Comparison of ENCODE assay signal across 12 cellular contexts in the genomic region with DNA sequence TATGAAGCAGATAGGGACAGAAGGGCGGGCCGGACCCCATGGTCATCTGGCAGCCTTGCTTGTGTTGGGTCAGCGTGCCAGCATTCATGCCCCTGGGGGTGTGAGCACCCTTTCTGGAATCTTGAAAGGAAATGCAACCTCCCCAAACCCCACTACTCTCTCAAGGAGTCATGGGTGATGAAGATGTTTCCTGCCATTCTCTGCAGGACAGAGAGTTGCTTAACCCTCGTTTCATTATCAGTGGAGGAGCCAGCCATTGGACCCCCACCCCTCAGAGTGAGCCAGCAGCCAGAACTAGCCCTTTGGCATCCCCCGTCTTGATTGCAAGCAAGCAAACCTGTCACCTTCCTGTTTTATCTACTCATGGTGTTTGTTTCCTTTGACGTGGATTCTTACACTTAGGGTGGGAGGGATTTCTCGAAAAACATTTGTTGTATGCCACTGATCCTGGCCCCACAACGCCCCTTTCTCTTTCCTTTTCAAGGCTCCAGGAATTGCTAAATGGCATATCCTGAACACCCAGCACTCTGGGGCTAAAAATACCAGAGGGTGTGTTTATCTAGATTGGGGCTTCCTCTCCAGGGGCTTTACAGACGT.
DNase-seq lines count a peak whose midpoint lies in the region; ATAC-seq and TF ChIP-seq lines count a peak whose summit lies in the region.
"Had no signal": no experiment of that assay in that cellular context is flagged by ENCODE, and none has a peak within 500 bp of the region (broad histone marks: within the 10 kb centered on the region; RNA-seq: fewer than 3 reads in every experiment).

No MANE protein-coding gene starts in this region.

- H3K9me3 ChIP-seq in right atrium auricular region (no peaks in the 10 kb centered on the region), subcutaneous abdominal adipose tissue (ENCODE audit: control insufficient read depth in 5 of 5, low read length in 5 of 5) (no peaks in the 10 kb centered on the region)

- no peak for TF ChIP-seq CTCF in right atrium auricular region (IDR thresholded peaks at IDR 0.05)

- H3K4me3 Mint-ChIP-seq in activated naive CD4-positive, alpha-beta T cell treated with anti-CD3 and anti-CD28 coated beads, Interleukin-2, amount 10 ng/mL, durations not matched to agents 7 days and 5 days: peak overlapping the region; percentile 14
- peak overlapping the region; percentile 45 for H3K4me3 Mint-ChIP-seq in activated T-helper 1 cell treated with anti-CD3 and anti-CD28 coated beads, Interleukin-12 subunit alpha, Interleukin-12 subunit beta, Interleukin-2, Interleukin-4 antibody, amounts not matched to agents 30 ng/mL and 10 ng/mL and 1 ng/mL, durations not matched to agents 14 hours and 24 hours and 36 hours

- H3K9me3 Mint-ChIP-seq in activated naive CD4-positive, alpha-beta T cell treated with anti-CD3 and anti-CD28 coated beads, Interleukin-2, amount 10 ng/mL, durations not matched to agents 7 days and 5 days: no peaks in the 10 kb centered on the region
- H3K9me3 Mint-ChIP-seq in activated T-helper 1 cell treated with anti-CD3 and anti-CD28 coated beads, Interleukin-12 subunit alpha, Interleukin-12 subunit beta, Interleukin-2, Interleukin-4 antibody, amounts not matched to agents 30 ng/mL and 10 ng/mL and 1 ng/mL, durations not matched to agents 14 hours and 24 hours and 36 hours: no peaks in the 10 kb centered on the region

- H3K4me3 ChIP-seq in right atrium auricular region (no peak overlapping the region), subcutaneous abdominal adipose tissue (ENCODE audit: low read depth in 1 of 5, low read length in 5 of 5) (no peak overlapping the region)
- H3K4me3 ChIP-seq: SK-N-MC had no signal

- peak overlapping the region in 2 of 5 donors; percentile 4 to 19 for H3K9ac ChIP-seq in subcutaneous abdominal adipose tissue (ENCODE audit: low read length in 5 of 5)

- H3K4me1 ChIP-seq in right atrium auricular region (peaks cover 0 to 10% of the 10 kb centered on the region in 2 donors), subcutaneous abdominal adipose tissue (ENCODE audit: control insufficient read depth in 5 of 5, insufficient read depth in 5 of 5, low read length in 5 of 5) (peaks cover 0 to 33% (median 3%) of the 10 kb centered on the region in 5 donors)

- H3K27me3 Mint-ChIP-seq in activated naive CD4-positive, alpha-beta T cell treated with anti-CD3 and anti-CD28 coated beads, Interleukin-2, amount 10 ng/mL, durations not matched to agents 7 days and 5 days: no peaks in the 10 kb centered on the region
- H3K27me3 Mint-ChIP-seq in activated T-helper 1 cell treated with anti-CD3 and anti-CD28 coated beads, Interleukin-12 subunit alpha, Interleukin-12 subunit beta, Interleukin-2, Interleukin-4 antibody, amounts not matched to agents 30 ng/mL and 10 ng/mL and 1 ng/mL, durations not matched to agents 14 hours and 24 hours and 36 hours (ENCODE audit: insufficient read depth): no peaks in the 10 kb centered on the region

- intact Hi-C loops in activated T-helper 1 cell treated with anti-CD3 and anti-CD28 coated beads, Interleukin-12 subunit alpha, Interleukin-12 subunit beta, Interleukin-2, Interleukin-4 antibody, amounts not matched to agents 30 ng/mL and 10 ng/mL and 1 ng/mL, durations not matched to agents 14 hours and 24 hours and 36 hours (cut with micrococcal nuclease): loop anchor here (1.0 to 5.0 kb wide), 2 partner anchors 10 to 1308 kb away; no protein-coding TSS in a partner anchor
- intact Hi-C loops in head of caudate nucleus (cut with DNase I): no loop called here

- ATAC-seq in GM18909 (IDR thresholded peaks at IDR 0.05; ENCODE audit: poor library complexity, unreplicated experiment) (no peak), GM19467 (IDR thresholded peaks at IDR 0.05; ENCODE audit: unreplicated experiment) (no peak)

- peak overlapping the region; percentile 80 for H3K27ac Mint-ChIP-seq in activated naive CD4-positive, alpha-beta T cell treated with anti-CD3 and anti-CD28 coated beads, Interleukin-2, amount 10 ng/mL, durations not matched to agents 7 days and 5 days
- H3K27ac Mint-ChIP-seq in activated T-helper 1 cell treated with anti-CD3 and anti-CD28 coated beads, Interleukin-12 subunit alpha, Interleukin-12 subunit beta, Interleukin-2, Interleukin-4 antibody, amounts not matched to agents 30 ng/mL and 10 ng/mL and 1 ng/mL, durations not matched to agents 14 hours and 24 hours and 36 hours: peak overlapping the region; percentile 99

- H3K4me1 Mint-ChIP-seq in activated naive CD4-positive, alpha-beta T cell treated with anti-CD3 and anti-CD28 coated beads, Interleukin-2, amount 10 ng/mL, durations not matched to agents 7 days and 5 days: peaks cover 90% of the 10 kb centered on the region
- H3K4me1 Mint-ChIP-seq in activated T-helper 1 cell treated with anti-CD3 and anti-CD28 coated beads, Interleukin-12 subunit alpha, Interleukin-12 subunit beta, Interleukin-2, Interleukin-4 antibody, amounts not matched to agents 30 ng/mL and 10 ng/mL and 1 ng/mL, durations not matched to agents 14 hours and 24 hours and 36 hours (ENCODE audit: low read depth): peaks cover 85% of the 10 kb centered on the region

- H3K27ac ChIP-seq in right atrium auricular region (peak overlapping the region; percentile 4 to 40), subcutaneous abdominal adipose tissue (ENCODE audit: low read depth, low read length) (peak overlapping the region; percentile 81)
- H3K27ac ChIP-seq: epithelial cell of prostate, SK-N-MC had no signal

- CTCF ChIA-PET in activated naive CD4-positive, alpha-beta T cell treated with anti-CD3 and anti-CD28 coated beads, Interleukin-2, amount 10 ng/mL, durations not matched to agents 7 days and 5 days (lab: Charles Lee): interaction anchor here (0.9 to 1.4 kb wide), 3 partner anchors 8 to 304 kb away, joined by 3 to 7 read pairs (median 3); no protein-coding TSS in a partner anchor

- DNase-seq in activated naive CD4-positive, alpha-beta T cell treated with anti-CD3 and anti-CD28 coated beads, Interleukin-2, amount 10 ng/mL, durations not matched to agents 7 days and 5 days: peak; percentile 63
- no peak for DNase-seq in activated naive CD4-positive, alpha-beta T cell treated with anti-CD3 and anti-CD28 coated beads, Interleukin-2, amount 50 U/mL, for 16 hours
- DNase-seq in activated T-helper 1 cell treated with anti-CD3 and anti-CD28 coated beads, Interleukin-12 subunit alpha, Interleukin-12 subunit beta, Interleukin-2, Interleukin-4 antibody, amounts not matched to agents 30 ng/mL and 10 ng/mL and 1 ng/mL, durations not matched to agents 14 hours and 24 hours and 36 hours (ENCODE audit: low spot score): no peak
- no peak for DNase-seq in right atrium auricular region (ENCODE audit: low spot score)
- no peak for DNase-seq in head of caudate nucleus
- DNase-seq: kidney glomerular epithelial cell, NCI-H345 had no signal

- peaks cover 11% of the 10 kb centered on the region for H3K36me3 Mint-ChIP-seq in activated naive CD4-positive, alpha-beta T cell treated with anti-CD3 and anti-CD28 coated beads, Interleukin-2, amount 10 ng/mL, durations not matched to agents 7 days and 5 days
- H3K36me3 Mint-ChIP-seq in activated T-helper 1 cell treated with anti-CD3 and anti-CD28 coated beads, Interleukin-12 subunit alpha, Interleukin-12 subunit beta, Interleukin-2, Interleukin-4 antibody, amounts not matched to agents 30 ng/mL and 10 ng/mL and 1 ng/mL, durations not matched to agents 14 hours and 24 hours and 36 hours (ENCODE audit: low read depth): peaks cover 9% of the 10 kb centered on the region

- H3K36me3 ChIP-seq in right atrium auricular region (no peaks in the 10 kb centered on the region), subcutaneous abdominal adipose tissue (ENCODE audit: control insufficient read depth in 5 of 5, insufficient read depth in 5 of 5, low read length in 5 of 5) (no peaks in the 10 kb centered on the region)

- H3K27me3 ChIP-seq in right atrium auricular region: no peaks in the 10 kb centered on the region
- no peaks in the 10 kb centered on the region for H3K27me3 ChIP-seq in subcutaneous abdominal adipose tissue (ENCODE audit: control insufficient read depth in 5 of 5, insufficient read depth in 4 of 5, low read length in 5 of 5)
